ENCODE assay signal across 9 cellular contexts in the genomic region with DNA sequence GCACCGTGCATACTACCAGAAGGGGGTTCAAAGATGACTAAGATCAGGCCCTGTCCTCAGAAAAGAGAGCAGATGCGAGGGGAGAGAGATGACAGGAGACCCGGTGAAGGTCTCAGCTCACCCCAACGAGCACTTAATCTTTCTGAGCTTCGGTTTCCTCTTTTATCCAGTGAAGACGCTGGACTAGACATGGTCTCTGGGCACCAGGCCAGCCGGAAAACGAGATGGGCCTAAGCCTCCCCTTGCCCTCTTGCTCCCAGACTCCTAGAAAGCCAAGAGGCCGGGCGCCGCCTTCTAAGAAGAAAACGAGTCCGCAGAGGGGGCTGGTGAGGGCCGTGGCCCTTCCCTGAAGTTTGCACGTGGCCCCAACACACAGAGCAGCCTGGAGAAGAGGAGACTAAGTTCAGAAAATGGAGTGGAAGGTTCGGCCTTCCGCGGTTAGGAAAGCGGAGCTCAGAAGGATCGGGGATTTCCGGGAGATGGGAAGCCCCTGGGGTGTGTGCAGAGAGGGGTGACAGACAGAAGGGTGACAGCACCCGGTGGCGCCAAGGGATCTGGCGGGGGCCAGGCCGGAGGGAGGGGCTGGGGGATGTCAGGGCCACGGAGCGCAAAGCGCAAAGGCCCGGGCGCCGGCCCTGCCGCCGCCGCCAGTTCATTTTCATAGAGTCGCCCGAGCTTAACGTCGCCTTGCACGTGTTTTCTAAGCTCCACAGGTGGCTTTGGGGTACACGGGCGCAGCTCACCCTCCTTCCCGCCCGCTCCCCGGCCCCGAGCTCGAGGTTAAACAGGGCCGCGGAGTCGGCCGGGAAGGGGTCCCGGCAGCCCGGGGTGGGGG. TPM values are rescaled to one million over a fixed set of nuclear protein-coding genes. Genes with fewer than 3 reads are reported as not detected.
DNase-seq lines count a peak whose midpoint lies in the region; ATAC-seq and TF ChIP-seq lines count a peak whose summit lies in the region.
"Had no signal": no experiment of that assay in that cellular context is flagged by ENCODE, and none has a peak within 500 bp of the region (broad histone marks: within the 10 kb centered on the region; RNA-seq: fewer than 3 reads in every experiment).

No MANE protein-coding gene starts in this region.

- peaks cover 21% of the 10 kb centered on the region for H3K4me1 Mint-ChIP-seq in activated naive CD4-positive, alpha-beta T cell treated with anti-CD3 and anti-CD28 coated beads, Interleukin-2, amount 10 ng/mL, durations not matched to agents 7 days and 5 days

- ATAC-seq in activated CD4-positive, CD25-positive, alpha-beta regulatory T cell treated with anti-CD3 and anti-CD28 coated beads, Interleukin-2, amount 50 U/mL, for 24 hours, result peak; percentile 25 to 39
- ATAC-seq in left lung, result peak; percentile 25

- H3K27ac ChIP-seq in left lung, result peak overlapping the region; percentile 29 to 67
- no peak overlapping the region for H3K27ac ChIP-seq in thymus (ENCODE audit: low read depth)

- CTCF ChIA-PET in activated naive CD4-positive, alpha-beta T cell treated with anti-CD3 and anti-CD28 coated beads, Interleukin-2, amount 10 ng/mL, durations not matched to agents 7 days and 5 days (lab: Charles Lee), result interaction anchor here (0.5 to 1.7 kb wide), 2 partner anchors 106 to 182 kb away, joined by 3 to 4 read pairs; no protein-coding TSS in a partner anchor

- DNase-seq in activated CD4-positive, CD25-positive, alpha-beta regulatory T cell treated with anti-CD3 and anti-CD28 coated beads, Interleukin-2, amount 50 U/mL, for 72 hours, result no peak
- DNase-seq in HK-2 (ENCODE audit: unreplicated experiment), result peak; percentile 34
- peak; percentile 33 for DNase-seq in activated naive CD4-positive, alpha-beta T cell treated with anti-CD3 and anti-CD28 coated beads, Interleukin-2, amount 10 ng/mL, durations not matched to agents 7 days and 5 days
- peak; percentile 64 to 80 for DNase-seq in left lung
- DNase-seq in glomerular visceral epithelial cell (ENCODE audit: extremely low spot score), result no peak
- no peak for DNase-seq in NCI-H146 treated with DMSO at 0.1 percent for 48 hours (lab: John Stamatoyannopoulos, UW; ENCODE audit: unreplicated experiment)
- DNase-seq: DND-41 had no signal

- H3K27ac Mint-ChIP-seq in activated naive CD4-positive, alpha-beta T cell treated with anti-CD3 and anti-CD28 coated beads, Interleukin-2, amount 10 ng/mL, durations not matched to agents 7 days and 5 days, result peak overlapping the region; percentile 28

- H3K4me1 ChIP-seq in left lung (peaks cover 5 to 57% of the 10 kb centered on the region in 2 donors), thymus (ENCODE audit: control insufficient read depth, insufficient read depth, low read length) (no peaks in the 10 kb centered on the region)

- WGBS in thymus, result 11% methylated on average over 52 of the region's 52 CpGs

- H3K4me3 Mint-ChIP-seq in activated naive CD4-positive, alpha-beta T cell treated with anti-CD3 and anti-CD28 coated beads, Interleukin-2, amount 10 ng/mL, durations not matched to agents 7 days and 5 days, result peak overlapping the region; percentile 69

- TF ChIP-seq CTCF in left lung (IDR thresholded peaks at IDR 0.05), result no peak

- no peaks in the 10 kb centered on the region for H3K9me3 Mint-ChIP-seq in activated naive CD4-positive, alpha-beta T cell treated with anti-CD3 and anti-CD28 coated beads, Interleukin-2, amount 10 ng/mL, durations not matched to agents 7 days and 5 days

- intact Hi-C loops in left lung (cut with DNase I), result no loop called here

- no peaks in the 10 kb centered on the region for H3K36me3 ChIP-seq in left lung
- no peaks in the 10 kb centered on the region for H3K36me3 ChIP-seq in thymus (ENCODE audit: control insufficient read depth, insufficient read depth)

- H3K27me3 ChIP-seq in left lung (peaks cover 0 to 60% of the 10 kb centered on the region in 2 donors), thymus (ENCODE audit: control insufficient read depth, insufficient read depth) (peaks cover 51% of the 10 kb centered on the region)

- H3K9me3 ChIP-seq in left lung (no peaks in the 10 kb centered on the region), thymus (ENCODE audit: control insufficient read depth) (no peaks in the 10 kb centered on the region)

- peak overlapping the region; percentile 43 to 61 for H3K4me3 ChIP-seq in left lung
- H3K4me3 ChIP-seq in thymus (ENCODE audit: low read length), result peak overlapping the region; percentile 46

- peaks cover 81% of the 10 kb centered on the region for H3K27me3 Mint-ChIP-seq in activated naive CD4-positive, alpha-beta T cell treated with anti-CD3 and anti-CD28 coated beads, Interleukin-2, amount 10 ng/mL, durations not matched to agents 7 days and 5 days

- peaks cover 5% of the 10 kb centered on the region for H3K36me3 Mint-ChIP-seq in activated naive CD4-positive, alpha-beta T cell treated with anti-CD3 and anti-CD28 coated beads, Interleukin-2, amount 10 ng/mL, durations not matched to agents 7 days and 5 days

RNA-seq across cellular contexts. Expression of gene BHLHA9, which starts 42.1 kb away (rescaled TPM):
- not detected for total RNA-seq in left lung
- polyA plus RNA-seq in thymus, result not detected

RNA-seq across cellular contexts. Expression of gene ABR, which starts 48.4 kb away (rescaled TPM):
- total RNA-seq in left lung, result 100 to 1,000 TPM; 147 to 187 TPM
- polyA plus RNA-seq in thymus, result 37.6 TPM

RNA-seq across cellular contexts. Expression of gene TRARG1, which starts 51.3 kb away (rescaled TPM):
- not detected for total RNA-seq in left lung
- polyA plus RNA-seq in thymus, result 1.0 TPM

Comparison
In these comparisons a context has a peak if more than half of its experiments do, and no peak if none do; other contexts are left out.
1. DNase-seq: peak in HK-2 (single experiment), activated naive CD4-positive, alpha-beta T cell treated with anti-CD3 and anti-CD28 coated beads, Interleukin-2, amount 10 ng/mL, durations not matched to agents 7 days and 5 days (single experiment) and left lung (2 of 2); none in activated CD4-positive, CD25-positive, alpha-beta regulatory T cell treated with anti-CD3 and anti-CD28 coated beads, Interleukin-2, amount 50 U/mL, for 72 hours (single experiment), glomerular visceral epithelial cell (single experiment) and NCI-H146 treated with DMSO at 0.1 percent for 48 hours (single experiment).